In genomic region chr9:130300739-130301138, GRCh38 we compare ENCODE assay signal across 15 cellular contexts. TPM values are rescaled to one million over a fixed set of nuclear protein-coding genes. Genes with fewer than 3 reads are reported as not detected.
DNase-seq lines count a peak whose midpoint lies in the region; ATAC-seq and TF ChIP-seq lines count a peak whose summit lies in the region.
"Had no signal": no experiment of that assay in that cellular context is flagged by ENCODE, and none has a peak within 500 bp of the region (broad histone marks: within the 10 kb centered on the region; RNA-seq: fewer than 3 reads in every experiment).

No MANE protein-coding gene starts in this region.

- 56 to 78% (median 64%) methylated on average over 4 to 5 of the region's 5 CpGs for WGBS in heart left ventricle, 4 donors

- no peaks in the 10 kb centered on the region for H3K9me3 ChIP-seq in heart left ventricle
- no peaks in the 10 kb centered on the region for H3K9me3 ChIP-seq in osteoblast (ENCODE audit: low read depth, low read length)
- no peaks in the 10 kb centered on the region for H3K9me3 ChIP-seq in tibial artery
- no peaks in the 10 kb centered on the region for H3K9me3 ChIP-seq in CD4-positive, alpha-beta T cell (ENCODE audit: control insufficient read depth, low read length)

- peak overlapping the region; percentile 38 for H3K27ac Mint-ChIP-seq in glutamatergic neuron (ENCODE audit: unreplicated experiment)
- H3K27ac Mint-ChIP-seq in CD4-positive, alpha-beta T cell, result no peak overlapping the region
- H3K27ac Mint-ChIP-seq: B cell, H9 had no signal

- peaks cover 23% of the 10 kb centered on the region for H3K4me1 Mint-ChIP-seq in glutamatergic neuron (ENCODE audit: low read depth, unreplicated experiment)
- H3K4me1 Mint-ChIP-seq in CD4-positive, alpha-beta T cell (ENCODE audit: low read depth), result no peaks in the 10 kb centered on the region
- H3K4me1 Mint-ChIP-seq: B cell; CD4-positive, CD25-positive, alpha-beta regulatory T cell had no signal

- peaks cover 0 to 6% (median 0%) of the 10 kb centered on the region in 9 donors for H3K36me3 ChIP-seq in heart left ventricle
- H3K36me3 ChIP-seq in osteoblast (ENCODE audit: insufficient read depth, low read length), result no peaks in the 10 kb centered on the region
- H3K36me3 ChIP-seq in tibial artery, result no peaks in the 10 kb centered on the region

- CTCF ChIA-PET in CD4-positive, alpha-beta T cell (lab: Charles Lee), result no interaction called here

- ATAC-seq in heart left ventricle (no peak), left cardiac atrium (no peak), GM19455 (IDR thresholded peaks at IDR 0.05; ENCODE audit: unreplicated experiment) (no peak)
- ATAC-seq in CD4-positive, alpha-beta T cell (ENCODE audit: poor library complexity), result no peak

- no peak overlapping the region for H2AFZ ChIP-seq in osteoblast (ENCODE audit: low read length)

- intact Hi-C loops in heart left ventricle (cut with DNase I) (no loop called here), left cardiac atrium (cut with DNase I) (no loop called here), tibial artery (cut with DNase I; ENCODE audit: low total_unique reads) (no loop called here)
- intact Hi-C loops in CD4-positive, alpha-beta T cell (cut with DNase I, micrococcal nuclease), result no loop called here

- H4K20me1 ChIP-seq in osteoblast (ENCODE audit: insufficient read depth, low read length), result peaks cover 9% of the 10 kb centered on the region

- H3K79me2 ChIP-seq in osteoblast (ENCODE audit: insufficient read depth, low read length), result no peaks in the 10 kb centered on the region

- no peak for TF ChIP-seq POLR2A in heart left ventricle (IDR thresholded peaks at IDR 0.05)

- peak overlapping the region in 11 of 12 donors; percentile 8 to 87 (median 59) for H3K27ac ChIP-seq in heart left ventricle
- no peak overlapping the region for H3K27ac ChIP-seq in osteoblast (ENCODE audit: low read depth, low read length)
- peak overlapping the region; percentile 12 to 20 for H3K27ac ChIP-seq in tibial artery
- H3K27ac ChIP-seq in CD4-positive, alpha-beta T cell (ENCODE audit: low read depth, low read length), result no peak overlapping the region
- H3K27ac ChIP-seq: 22Rv1 had no signal

- H3K9me3 Mint-ChIP-seq in glutamatergic neuron (ENCODE audit: unreplicated experiment), result peaks cover 2% of the 10 kb centered on the region
- H3K9me3 Mint-ChIP-seq in CD4-positive, alpha-beta T cell, result peaks cover 3% of the 10 kb centered on the region
- H3K9me3 Mint-ChIP-seq: H9 had no signal

- POLR2A ChIA-PET in CD4-positive, alpha-beta T cell (lab: Charles Lee), result no interaction called here

- no peak overlapping the region for H3K4me2 ChIP-seq in osteoblast (ENCODE audit: insufficient read depth, low read length)

- no peaks in the 10 kb centered on the region for H3K36me3 Mint-ChIP-seq in glutamatergic neuron (ENCODE audit: unreplicated experiment)
- no peaks in the 10 kb centered on the region for H3K36me3 Mint-ChIP-seq in CD4-positive, alpha-beta T cell (ENCODE audit: low read depth)
- H3K36me3 Mint-ChIP-seq: CD4-positive, CD25-positive, alpha-beta regulatory T cell had no signal

- no peak for TF ChIP-seq CTCF in heart left ventricle (IDR thresholded peaks at IDR 0.05)
- no peak for TF ChIP-seq CTCF in glutamatergic neuron (IDR thresholded peaks at IDR 0.05; ENCODE audit: partially characterized antibody, unreplicated experiment)
- no peak for TF ChIP-seq CTCF in osteoblast (IDR thresholded peaks at IDR 0.05; ENCODE audit: extremely low read depth, low read depth, low read length)
- TF ChIP-seq CTCF in tibial artery (IDR thresholded peaks at IDR 0.05), result no peak
- TF ChIP-seq CTCF in CD4-positive, alpha-beta T cell (IDR thresholded peaks at IDR 0.05), result no peak

- H3K4me1 ChIP-seq in heart left ventricle (peaks cover 0 to 55% (median 0%) of the 10 kb centered on the region in 12 donors), osteoblast (ENCODE audit: insufficient read depth, low read length) (peaks cover 16% of the 10 kb centered on the region), tibial artery (peaks cover 0 to 33% (median 10%) of the 10 kb centered on the region in 4 donors)

- peak in 1 of 5 donors; percentile 12 for DNase-seq in heart left ventricle
- no peak for DNase-seq in left cardiac atrium
- no peak for DNase-seq in glutamatergic neuron
- DNase-seq in osteoblast (ENCODE audit: insufficient read length, low spot score, missing footprints), result peak; percentile 23
- DNase-seq in tibial artery, result no peak
- no peak for DNase-seq in CD4-positive, alpha-beta T cell
- no peak for DNase-seq in amniotic stem cell (lab: John Stamatoyannopoulos, UW)
- DNase-seq: CD4-positive, CD25-positive, alpha-beta regulatory T cell; DMS53; H9; NCI-H2171; NCI-H748 treated with DMSO at 0.1 percent for 48 hours had no signal

- no peaks in the 10 kb centered on the region for H3K27me3 ChIP-seq in heart left ventricle
- H3K27me3 ChIP-seq in osteoblast (ENCODE audit: insufficient read depth, low read length), result peaks cover 41% of the 10 kb centered on the region
- peaks cover 0 to 29% of the 10 kb centered on the region in 2 donors for H3K27me3 ChIP-seq in tibial artery
- peaks cover 3% of the 10 kb centered on the region for H3K27me3 ChIP-seq in CD4-positive, alpha-beta T cell (ENCODE audit: control insufficient read depth, insufficient read depth, low read length)

- peaks cover 5% of the 10 kb centered on the region for H3K27me3 Mint-ChIP-seq in glutamatergic neuron (ENCODE audit: unreplicated experiment)
- H3K27me3 Mint-ChIP-seq in CD4-positive, alpha-beta T cell, result peaks cover 38% of the 10 kb centered on the region

- H3K4me3 ChIP-seq in heart left ventricle (no peak overlapping the region), osteoblast (ENCODE audit: insufficient read depth, low read length) (no peak overlapping the region), tibial artery (no peak overlapping the region)

- H3K4me3 Mint-ChIP-seq in glutamatergic neuron (ENCODE audit: unreplicated experiment), result peak overlapping the region; percentile 43
- H3K4me3 Mint-ChIP-seq in CD4-positive, alpha-beta T cell, result no peak overlapping the region
- H3K4me3 Mint-ChIP-seq: B cell; CD4-positive, CD25-positive, alpha-beta regulatory T cell; H9 had no signal

RNA-seq across cellular contexts. Expression of gene HMCN2, which starts 35.2 kb away (rescaled TPM):
- total RNA-seq in heart left ventricle (10 to 100 TPM in 1 of 9 donors, 1 to 10 TPM in 8; 2.3 to 10.4 (median 3.8) TPM), left cardiac atrium (1 to 10 TPM; 4.6 to 6.0 TPM), glutamatergic neuron (ENCODE audit: unreplicated experiment) (9.3 TPM), osteoblast (under 0.01 TPM in 2 replicates)
- polyA plus RNA-seq in heart left ventricle, result 1 to 10 TPM; 4.3 to 4.4 TPM
- not detected for total RNA-seq in CD4-positive, alpha-beta T cell
- total RNA-seq: B cell; CD4-positive, CD25-positive, alpha-beta regulatory T cell had no signal
- polyA plus RNA-seq: CD4-positive, CD25-positive, alpha-beta regulatory T cell had no signal

Comparison
In these comparisons a context has a peak if more than half of its experiments do, and no peak if none do; other contexts are left out.
1. H3K27ac ChIP-seq: peak in heart left ventricle (11 of 12) and tibial artery (2 of 2); none in osteoblast (single experiment) and CD4-positive, alpha-beta T cell (single experiment).